ENCODE assay signal across 1 cellular context in the genomic region with DNA sequence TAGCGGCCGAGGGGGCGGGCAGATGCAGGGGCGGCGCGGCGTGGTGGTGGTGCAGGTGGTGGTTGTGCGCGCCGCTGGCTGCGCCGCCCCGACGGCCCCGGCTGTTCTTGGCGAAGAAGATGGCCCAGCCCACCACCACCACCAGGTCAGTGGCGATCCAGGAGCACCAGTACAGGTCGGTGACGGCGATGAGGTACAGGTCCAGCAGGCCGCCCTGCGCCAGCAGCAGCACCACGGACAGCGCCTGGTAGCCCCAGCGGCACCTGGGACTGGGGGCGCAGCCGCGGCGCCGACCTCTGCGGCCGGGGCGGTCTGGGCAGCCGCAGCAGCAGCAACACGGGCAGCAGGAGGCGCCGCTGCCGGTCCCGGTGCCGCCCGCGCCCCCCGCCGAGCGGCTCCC.
TF ChIP-seq lines count a peak whose summit lies in the region.

No MANE protein-coding gene starts in this region.

TF ChIP-seq in WTC11, 78 proteins besides CTCF, POLR2A, EP300 and RAD21 (continued from another document):
- TF ChIP-seq, protein P1, sequence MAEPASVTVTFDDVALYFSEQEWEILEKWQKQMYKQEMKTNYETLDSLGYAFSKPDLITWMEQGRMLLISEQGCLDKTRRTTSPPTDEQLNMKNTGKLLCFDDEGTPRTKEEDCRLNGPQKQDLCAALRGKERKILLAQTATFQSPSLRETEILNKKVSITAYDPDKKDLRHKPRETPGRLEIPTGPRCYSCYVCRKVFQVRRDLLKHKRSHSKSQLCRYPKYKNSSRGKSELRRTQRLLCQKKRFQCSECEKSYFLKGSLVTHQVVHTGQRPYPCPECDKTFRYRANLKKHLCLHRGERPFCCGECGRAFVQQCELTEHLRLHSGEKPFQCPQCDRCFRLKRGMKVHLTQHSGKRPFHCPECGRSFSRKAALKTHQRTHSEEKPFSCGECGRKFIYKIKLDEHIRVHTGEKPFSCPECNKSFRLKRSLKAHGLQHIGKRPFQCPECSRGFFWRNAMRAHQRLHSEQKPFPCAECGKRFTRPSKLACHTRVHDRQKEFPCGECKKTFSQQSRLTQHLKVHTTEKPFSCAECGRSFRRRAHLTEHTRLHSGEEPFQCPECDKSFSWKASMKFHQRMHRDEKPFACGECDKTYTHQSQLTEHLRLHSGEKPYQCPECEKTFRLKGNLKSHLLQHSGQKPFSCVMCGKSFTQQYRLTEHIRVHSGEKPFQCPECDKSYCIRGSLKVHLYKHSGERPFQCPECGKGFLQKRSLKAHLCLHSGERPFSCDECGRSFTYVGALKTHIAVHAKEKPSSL (CRISPR knock-in tag; conservative IDR thresholded peaks at IDR 0.05), result no peak
- TF ChIP-seq JAZF1 (CRISPR knock-in tag; IDR thresholded peaks at IDR 0.05) (no peak), ZNF317 (CRISPR knock-in tag; IDR thresholded peaks at IDR 0.05; ENCODE audit: borderline replicate concordance, low read depth) (peak; percentile 50; the same call in 1 of the 2 replicates)
- TF ChIP-seq, protein P2, sequence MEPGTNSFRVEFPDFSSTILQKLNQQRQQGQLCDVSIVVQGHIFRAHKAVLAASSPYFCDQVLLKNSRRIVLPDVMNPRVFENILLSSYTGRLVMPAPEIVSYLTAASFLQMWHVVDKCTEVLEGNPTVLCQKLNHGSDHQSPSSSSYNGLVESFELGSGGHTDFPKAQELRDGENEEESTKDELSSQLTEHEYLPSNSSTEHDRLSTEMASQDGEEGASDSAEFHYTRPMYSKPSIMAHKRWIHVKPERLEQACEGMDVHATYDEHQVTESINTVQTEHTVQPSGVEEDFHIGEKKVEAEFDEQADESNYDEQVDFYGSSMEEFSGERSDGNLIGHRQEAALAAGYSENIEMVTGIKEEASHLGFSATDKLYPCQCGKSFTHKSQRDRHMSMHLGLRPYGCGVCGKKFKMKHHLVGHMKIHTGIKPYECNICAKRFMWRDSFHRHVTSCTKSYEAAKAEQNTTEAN (CRISPR knock-in tag; IDR thresholded peaks at IDR 0.05), result peak; percentile 20; the same call in 1 of the 2 replicates
